Comparison of ENCODE assay signal across 17 cellular contexts in the genomic region with DNA sequence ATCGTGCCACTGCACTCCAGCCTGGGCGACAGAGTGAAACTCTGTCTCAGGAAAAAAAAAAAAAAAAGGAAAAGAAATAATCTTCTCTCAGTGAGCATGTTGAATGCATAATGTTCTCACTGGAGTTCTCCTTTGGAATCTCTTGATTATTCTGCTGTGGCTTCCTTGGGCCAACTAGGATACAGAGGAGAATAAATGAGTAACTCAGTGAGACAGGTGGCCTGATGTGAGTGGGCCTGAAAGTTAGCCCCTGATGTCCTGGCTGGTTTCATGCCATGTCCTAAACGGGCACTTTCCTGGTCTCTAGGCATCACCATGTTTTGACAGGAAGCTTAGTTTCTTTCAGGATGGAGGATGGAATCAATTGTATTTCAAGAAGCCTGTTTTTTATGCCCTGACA.
DNase-seq lines count a peak whose midpoint lies in the region; ATAC-seq and TF ChIP-seq lines count a peak whose summit lies in the region.
"Had no signal": no experiment of that assay in that cellular context is flagged by ENCODE, and none has a peak within 500 bp of the region (broad histone marks: within the 10 kb centered on the region; RNA-seq: fewer than 3 reads in every experiment).

No MANE protein-coding gene starts in this region.

- H3K4me1 Mint-ChIP-seq in progenitor cell of endocrine pancreas (ENCODE audit: low read depth), result peaks cover 14% of the 10 kb centered on the region
- H3K4me1 Mint-ChIP-seq: activated CD8-positive, alpha-beta memory T cell treated with anti-CD3 and anti-CD28 coated beads, Interleukin-2, amount 10 ng/mL, durations not matched to agents 7 days and 5 days had no signal

- H3K27ac Mint-ChIP-seq in progenitor cell of endocrine pancreas, result peak overlapping the region; percentile 69
- H3K27ac Mint-ChIP-seq: activated CD8-positive, alpha-beta memory T cell treated with anti-CD3 and anti-CD28 coated beads, Interleukin-2, amount 10 ng/mL, durations not matched to agents 7 days and 5 days; activated naive CD8-positive, alpha-beta T cell had no signal

- no peaks in the 10 kb centered on the region for H3K36me3 ChIP-seq in SJCRH30
- H3K36me3 ChIP-seq: tibial artery had no signal

- DNase-seq in SJCRH30 (peak in 1 of 2 experiments; percentile 13), right cardiac atrium (no peak), progenitor cell of endocrine pancreas (ENCODE audit: low spot score, unreplicated experiment) (no peak), DMS79 (lab: John Stamatoyannopoulos, UW) (no peak)
- no peak for DNase-seq in stimulated activated CD4-positive, alpha-beta T cell treated with anti-CD3 and anti-CD28 coated beads, Interleukin-4, amount 100 ng/mL, for 4 hours
- DNase-seq: activated CD8-positive, alpha-beta memory T cell treated with anti-CD3 and anti-CD28 coated beads, Interleukin-2, amount 10 ng/mL, durations not matched to agents 7 days and 5 days; HFFc6; NCI-H1092 treated with DMSO at 0.1 percent for 48 hours; NCI-H510A treated with DMSO at 0.1 percent for 48 hours; RPMI8226; stimulated activated CD4-positive, alpha-beta T cell treated with anti-CD3 and anti-CD28 coated beads, Interleukin-12 subunit alpha, Interleukin-12 subunit beta, amount 100 ng/mL, for 4 hours; tibial artery had no signal

- H3K9me3 Mint-ChIP-seq in progenitor cell of endocrine pancreas (ENCODE audit: low read depth), result no peaks in the 10 kb centered on the region
- H3K9me3 Mint-ChIP-seq: HFFc6, neural crest cell had no signal

- WGBS in right cardiac atrium, result 53% methylated on average over 3 of the region's 3 CpGs

- no peak for TF ChIP-seq CTCF in C4-2B (conservative IDR thresholded peaks at IDR 0.05)
- no peak for TF ChIP-seq CTCF in progenitor cell of endocrine pancreas (IDR thresholded peaks at IDR 0.05; ENCODE audit: unreplicated experiment)

- H3K27ac ChIP-seq in C4-2B (peak overlapping the region; percentile 86), SJCRH30 (peak overlapping the region; percentile 82), right cardiac atrium (ENCODE audit: low read length) (peak overlapping the region; percentile 32)
- H3K27ac ChIP-seq: tibial artery had no signal

- intact Hi-C loops in right cardiac atrium (cut with DNase I), result loop anchor here in 1 of 4 donors (5.0 kb wide), 1 partner anchor 35 kb away; no protein-coding TSS in a partner anchor

- H3K4me1 ChIP-seq in SJCRH30 (peaks cover 26% of the 10 kb centered on the region), right cardiac atrium (ENCODE audit: control insufficient read depth, insufficient read depth, low read length) (no peaks in the 10 kb centered on the region)

- no peaks in the 10 kb centered on the region for H3K9me3 ChIP-seq in SJCRH30 (replicated peaks)
- H3K9me3 ChIP-seq in right cardiac atrium (ENCODE audit: control insufficient read depth, low read length), result no peaks in the 10 kb centered on the region
- H3K9me3 ChIP-seq: tibial artery had no signal

- H3K27me3 Mint-ChIP-seq in progenitor cell of endocrine pancreas, result no peaks in the 10 kb centered on the region
- H3K27me3 Mint-ChIP-seq: activated naive CD8-positive, alpha-beta T cell had no signal

- H3K36me3 Mint-ChIP-seq in progenitor cell of endocrine pancreas (ENCODE audit: insufficient read depth), result peaks cover 7% of the 10 kb centered on the region
- H3K36me3 Mint-ChIP-seq: activated CD8-positive, alpha-beta memory T cell treated with anti-CD3 and anti-CD28 coated beads, Interleukin-2, amount 10 ng/mL, durations not matched to agents 7 days and 5 days; activated naive CD8-positive, alpha-beta T cell had no signal

- ATAC-seq in right cardiac atrium (no peak), HG03565 (IDR thresholded peaks at IDR 0.05; ENCODE audit: unreplicated experiment) (no peak), GM21529 (IDR thresholded peaks at IDR 0.05; ENCODE audit: unreplicated experiment) (no peak)
- ATAC-seq: activated CD8-positive, alpha-beta memory T cell treated with anti-CD3 and anti-CD28 coated beads, Interleukin-2, amount 10 ng/mL, durations not matched to agents 7 days and 5 days had no signal

- no peak overlapping the region for H3K4me3 Mint-ChIP-seq in progenitor cell of endocrine pancreas (ENCODE audit: low read depth)
- H3K4me3 Mint-ChIP-seq: activated CD8-positive, alpha-beta memory T cell treated with anti-CD3 and anti-CD28 coated beads, Interleukin-2, amount 10 ng/mL, durations not matched to agents 7 days and 5 days; activated naive CD8-positive, alpha-beta T cell; neural crest cell had no signal

- H3K4me3 ChIP-seq in SJCRH30, result no peak overlapping the region
- H3K4me3 ChIP-seq in right cardiac atrium (ENCODE audit: low read length), result no peak overlapping the region
- H3K4me3 ChIP-seq: tibial artery had no signal

- H3K27me3 ChIP-seq in SJCRH30 (no peaks in the 10 kb centered on the region), right cardiac atrium (ENCODE audit: control insufficient read depth, insufficient read depth) (no peaks in the 10 kb centered on the region)
- H3K27me3 ChIP-seq: tibial artery had no signal

Comparison
In these comparisons a context has a peak if more than half of its experiments do, and no peak if none do; other contexts are left out.
1. H3K27ac ChIP-seq: peak in every context shown above with its lines; median percentile 86 in C4-2B; 82 in SJCRH30; 32 in right cardiac atrium.